ENCODE assay signal across 7 cellular contexts in genomic region chr1:235415008-235415904, GRCh38. TPM values are rescaled to one million over a fixed set of nuclear protein-coding genes. Genes with fewer than 3 reads are reported as not detected.
DNase-seq lines count a peak whose midpoint lies in the region; ATAC-seq, FAIRE-seq and TF ChIP-seq lines count a peak whose summit lies in the region.

No MANE protein-coding gene starts in this region.

- TF ChIP-seq POLR2A in GM12891 (IDR thresholded peaks at IDR 0.05; ENCODE audit: low read depth, low read length) = no peak

- FAIRE-seq in GM12891 (lab: Jason Lieb, UNC) = peak; percentile 28

- peak; percentile 86 for ATAC-seq in HG03280 (IDR thresholded peaks at IDR 0.05; ENCODE audit: unreplicated experiment)

- DNase-seq in GM12891 (ENCODE audit: insufficient read length, low spot score) = peak; percentile 42
- peak; percentile 62 for DNase-seq in NCI-H748 (lab: John Stamatoyannopoulos, UW; ENCODE audit: unreplicated experiment)
- DNase-seq in activated CD4-positive, alpha-beta T cell treated with anti-CD3 and anti-CD28 coated beads, Interleukin-2, amount 50 U/mL, for 24 hours (ENCODE audit: low read depth in 1 of 2, low spot score in 1 of 2) = peak; percentile 10 to 40
- peak; percentile 63 for DNase-seq in ecto neural progenitor cell (ENCODE audit: low spot score)
- peak; percentile 84 to 87 for DNase-seq in lung microvascular endothelial cell (ENCODE audit: low read depth in 2 of 2)
- peak; percentile 17 to 22 for DNase-seq in stimulated activated CD8-positive, alpha-beta memory T cell treated with anti-CD3 and anti-CD28 coated beads, Interleukin-15, amount 100 ng/mL, for 48 hours (ENCODE audit: low read depth in 2 of 2)

TF ChIP-seq in GM12891, 5 proteins besides CTCF, POLR2A, EP300 and RAD21:
- no peak for TF ChIP-seq POLR2AphosphoS5 (IDR thresholded peaks at IDR 0.05; ENCODE audit: low read depth, low read length)
- no peak for TF ChIP-seq PAX5 (IDR thresholded peaks at IDR 0.05; ENCODE audit: insufficient read depth, low read length, severe bottlenecking)
- TF ChIP-seq TAF1 (IDR thresholded peaks at IDR 0.05; ENCODE audit: low read depth, low read length) = no peak
- TF ChIP-seq POU2F2 (IDR thresholded peaks at IDR 0.05; ENCODE audit: low read depth, low read length) = no peak

RNA-seq across cellular contexts. Expression of gene TBCE, which starts 48.0 kb away (rescaled TPM):
- polyA plus RNA-seq in GM12891 (2012; ENCODE audit: low read depth, missing spikeins) = 20.0 TPM
- 12.0 and 12.1 TPM in 2 replicates for total RNA-seq in lung microvascular endothelial cell

Comparison
In these comparisons a context has a peak if more than half of its experiments do, and no peak if none do; other contexts are left out.
1. Peak in every context shown above with its lines: DNase-seq and ATAC-seq.
2. DNase-seq: peak in every context shown above with its lines; median percentile 86 in lung microvascular endothelial cell; 63 in ecto neural progenitor cell; 62 in NCI-H748; 42 in GM12891; 25 in activated CD4-positive, alpha-beta T cell treated with anti-CD3 and anti-CD28 coated beads, Interleukin-2, amount 50 U/mL, for 24 hours; 20 in stimulated activated CD8-positive, alpha-beta memory T cell treated with anti-CD3 and anti-CD28 coated beads, Interleukin-15, amount 100 ng/mL, for 48 hours.